In genomic region chr5:74250304-74251102, GRCh38 we compare ENCODE assay signal across 1 cellular context.
TF ChIP-seq lines count a peak whose summit lies in the region.

No MANE protein-coding gene starts in this region.

TF ChIP-seq in H1, 55 proteins besides CTCF, POLR2A, EP300 and RAD21 (continued from another document):
- TF ChIP-seq TCF12 (IDR thresholded peaks at IDR 0.05; ENCODE audit: low read depth, low read length) (no peak), SRF (IDR thresholded peaks at IDR 0.05; ENCODE audit: low read depth, low read length) (no peak), TBP (IDR thresholded peaks at IDR 0.05; ENCODE audit: low read depth, low read length) (no peak)
